Comparison of ENCODE assay signal across 9 cellular contexts in genomic region chr21:31198575-31198974, GRCh38.
DNase-seq lines count a peak whose midpoint lies in the region; ATAC-seq and TF ChIP-seq lines count a peak whose summit lies in the region.
"Had no signal": no experiment of that assay in that cellular context is flagged by ENCODE, and none has a peak within 500 bp of the region (broad histone marks: within the 10 kb centered on the region; RNA-seq: fewer than 3 reads in every experiment).

No MANE protein-coding gene starts in this region.

- POLR2A ChIA-PET in AG04449 (lab: Yijun Ruan, JAX): no interaction called here

- H3K36me3 ChIP-seq in right atrium auricular region: no peaks in the 10 kb centered on the region
- H3K36me3 ChIP-seq in suprapubic skin: peaks cover 10% of the 10 kb centered on the region

- peaks cover 46% of the 10 kb centered on the region for H3K4me1 Mint-ChIP-seq in activated naive CD8-positive, alpha-beta T cell treated with anti-CD3 and anti-CD28 coated beads, Interleukin-2, amount 50 U/mL, for 24 hours

- DNase-seq in AG04449 (ENCODE audit: low read depth, low spot score): peak; percentile 10
- peak; percentile 43 for DNase-seq in GM13976 (ENCODE audit: low spot score)
- DNase-seq in NCI-H2196 treated with DMSO at 0.1 percent for 48 hours (lab: John Stamatoyannopoulos, UW; ENCODE audit: unreplicated experiment): peak; percentile 35
- DNase-seq in activated naive CD8-positive, alpha-beta T cell treated with anti-CD3 and anti-CD28 coated beads, Interleukin-2, amount 50 U/mL, for 24 hours: no peak
- peak; percentile 18 for DNase-seq in right atrium auricular region (ENCODE audit: low spot score)
- no peak for DNase-seq in suprapubic skin (ENCODE audit: low spot score in 2 of 2)
- no peak for DNase-seq in activated CD8-positive, alpha-beta memory T cell treated with anti-CD3 and anti-CD28 coated beads, Interleukin-2, amount 50 U/mL, for 4 hours

- WGBS in suprapubic skin: 50% methylated on average over 4 of the region's 4 CpGs

- ATAC-seq in activated naive CD8-positive, alpha-beta T cell treated with anti-CD3 and anti-CD28 coated beads, Interleukin-2, amount 50 U/mL, for 24 hours: peak; percentile 56
- no peak for ATAC-seq in GM18909 (IDR thresholded peaks at IDR 0.05; ENCODE audit: poor library complexity, unreplicated experiment)

- H3K27me3 ChIP-seq in right atrium auricular region: no peaks in the 10 kb centered on the region
- H3K27me3 ChIP-seq in suprapubic skin: no peaks in the 10 kb centered on the region

- in situ Hi-C loops in GM13976 (cut with MboI; ENCODE audit: low sequenced_read_pairs, unreplicated experiment): no loop called here

- no peak for TF ChIP-seq POLR2A in suprapubic skin (IDR thresholded peaks at IDR 0.05)

- peaks cover 6% of the 10 kb centered on the region for H3K36me3 Mint-ChIP-seq in activated naive CD8-positive, alpha-beta T cell treated with anti-CD3 and anti-CD28 coated beads, Interleukin-2, amount 50 U/mL, for 24 hours (ENCODE audit: low read depth)

- TF ChIP-seq CTCF in AG04449 (IDR thresholded peaks at IDR 0.05; ENCODE audit: insufficient read depth, low read length, missing control alignments) (peak; percentile 25), GM13976 (IDR thresholded peaks at IDR 0.05; ENCODE audit: borderline replicate concordance, control extremely low read depth, extremely low read depth, insufficient read depth, missing control alignments) (peak; percentile 6), right atrium auricular region (IDR thresholded peaks at IDR 0.05) (peak; percentile 34 to 72), suprapubic skin (IDR thresholded peaks at IDR 0.05) (peak; percentile 45 to 69)

- no peak overlapping the region for H3K4me3 Mint-ChIP-seq in activated naive CD8-positive, alpha-beta T cell treated with anti-CD3 and anti-CD28 coated beads, Interleukin-2, amount 50 U/mL, for 24 hours

- TF ChIP-seq EP300 in suprapubic skin (IDR thresholded peaks at IDR 0.05): no peak

- H3K4me3 ChIP-seq in AG04449 (ENCODE audit: low read depth, low read length) (no peak overlapping the region), right atrium auricular region (no peak overlapping the region), suprapubic skin (no peak overlapping the region)

- no peaks in the 10 kb centered on the region for H3K9me3 Mint-ChIP-seq in activated naive CD8-positive, alpha-beta T cell treated with anti-CD3 and anti-CD28 coated beads, Interleukin-2, amount 50 U/mL, for 24 hours

- CTCF ChIA-PET in AG04449 (lab: Yijun Ruan, JAX): interaction anchor here (0.6 to 9.1 kb wide), 41 partner anchors 9 to 463 kb away, joined by 3 to 262 read pairs (median 4); no protein-coding TSS in a partner anchor

- H3K9me3 ChIP-seq in right atrium auricular region (no peaks in the 10 kb centered on the region), suprapubic skin (no peaks in the 10 kb centered on the region)

- H3K27ac Mint-ChIP-seq in activated naive CD8-positive, alpha-beta T cell treated with anti-CD3 and anti-CD28 coated beads, Interleukin-2, amount 50 U/mL, for 24 hours: no peak overlapping the region

- H3K27me3 Mint-ChIP-seq in activated naive CD8-positive, alpha-beta T cell treated with anti-CD3 and anti-CD28 coated beads, Interleukin-2, amount 50 U/mL, for 24 hours: no peaks in the 10 kb centered on the region

- no peaks in the 10 kb centered on the region for H3K4me1 ChIP-seq in right atrium auricular region
- H3K4me1 ChIP-seq in suprapubic skin: peaks cover 17% of the 10 kb centered on the region

- no peak overlapping the region for H3K27ac ChIP-seq in right atrium auricular region
- H3K27ac ChIP-seq in suprapubic skin: no peak overlapping the region
- H3K27ac ChIP-seq: epithelial cell of prostate had no signal

Comparison
In these comparisons a context has a peak if more than half of its experiments do, and no peak if none do; other contexts are left out.
1. DNase-seq: peak in AG04449 (single experiment), GM13976 (single experiment), NCI-H2196 treated with DMSO at 0.1 percent for 48 hours (single experiment) and right atrium auricular region (single experiment); none in activated naive CD8-positive, alpha-beta T cell treated with anti-CD3 and anti-CD28 coated beads, Interleukin-2, amount 50 U/mL, for 24 hours (single experiment), suprapubic skin (0 of 2) and activated CD8-positive, alpha-beta memory T cell treated with anti-CD3 and anti-CD28 coated beads, Interleukin-2, amount 50 U/mL, for 4 hours (single experiment).
2. CTCF ChIP-seq: peak in every context shown above with its lines; median percentile 57 in suprapubic skin; 53 in right atrium auricular region; 25 in AG04449; 6 in GM13976.